22 cellular contexts compared by ENCODE assay signal in genomic region chr10:14581553-14581952, GRCh38.
DNase-seq lines count a peak whose midpoint lies in the region; ATAC-seq and TF ChIP-seq lines count a peak whose summit lies in the region.
"Had no signal": no experiment of that assay in that cellular context is flagged by ENCODE, and none has a peak within 500 bp of the region (broad histone marks: within the 10 kb centered on the region; RNA-seq: fewer than 3 reads in every experiment).

No MANE protein-coding gene starts in this region.

- CTCF ChIA-PET in OCI-LY7 (lab: Charles Lee; ENCODE audit: unreplicated experiment), result no interaction called here
- CTCF ChIA-PET in activated naive CD4-positive, alpha-beta T cell treated with anti-CD3 and anti-CD28 coated beads, Interleukin-2, amount 10 ng/mL, durations not matched to agents 7 days and 5 days (lab: Charles Lee), result no interaction called here

- H3K4ac ChIP-seq in trophoblast cell (ENCODE audit: low read depth, low read length), result peak overlapping the region; percentile 21

- no peak overlapping the region for H3K27ac ChIP-seq in OCI-LY7 (ENCODE audit: low read depth, low read length, poor library complexity, severe bottlenecking)
- H3K27ac ChIP-seq in trophoblast cell (ENCODE audit: low read depth, low read length), result no peak overlapping the region
- no peak overlapping the region for H3K27ac ChIP-seq in uterus
- H3K27ac ChIP-seq: 22Rv1, psoas muscle had no signal

- POLR2A ChIA-PET in OCI-LY7 (lab: Charles Lee), result no interaction called here

- H3K23ac ChIP-seq in trophoblast cell (ENCODE audit: low read length), result no peak overlapping the region

- peaks cover 30% of the 10 kb centered on the region for H4K20me1 ChIP-seq in OCI-LY7 (ENCODE audit: insufficient read depth, low read length)

- no peak for TF ChIP-seq CTCF in OCI-LY7 (conservative IDR thresholded peaks at IDR 0.05; ENCODE audit: low read length)
- TF ChIP-seq CTCF in uterus (IDR thresholded peaks at IDR 0.05), result no peak

- no peak overlapping the region for H2BK120ac ChIP-seq in trophoblast cell (ENCODE audit: insufficient read depth, low read length, poor library complexity)

- intact Hi-C loops in OCI-LY7 (cut with micrococcal nuclease; ENCODE audit: unreplicated experiment) (no loop called here), uterus (cut with DNase I; ENCODE audit: low total_unique reads) (no loop called here)

- no peak overlapping the region for H3K4me3 Mint-ChIP-seq in T-helper 1 cell treated with Interleukin-12 subunit alpha and Interleukin-12 subunit beta and Interleukin-4 antibody, amounts not matched to agents 30 μg/mL and 1 μg/mL, for 36 hours
- peak overlapping the region in 1 of 2 donors; percentile 58 for H3K4me3 Mint-ChIP-seq in effector memory CD8-positive, alpha-beta T cell
- H3K4me3 Mint-ChIP-seq in activated naive CD4-positive, alpha-beta T cell treated with anti-CD3 and anti-CD28 coated beads, Interleukin-2, amount 10 ng/mL, durations not matched to agents 7 days and 5 days, result no peak overlapping the region
- H3K4me3 Mint-ChIP-seq: mesothelial cell of epicardium; neural crest cell; stimulated activated naive CD8-positive, alpha-beta T cell treated with anti-CD3 and anti-CD28 coated beads, Interleukin-15, amount 100 ng/mL, for 72 hours had no signal

- H3K9ac ChIP-seq in trophoblast cell (ENCODE audit: low read length), result no peak overlapping the region

- no peaks in the 10 kb centered on the region for H3K9me3 Mint-ChIP-seq in T-helper 1 cell treated with Interleukin-12 subunit alpha and Interleukin-12 subunit beta and Interleukin-4 antibody, amounts not matched to agents 30 μg/mL and 1 μg/mL, for 36 hours
- no peaks in the 10 kb centered on the region for H3K9me3 Mint-ChIP-seq in effector memory CD8-positive, alpha-beta T cell
- no peaks in the 10 kb centered on the region for H3K9me3 Mint-ChIP-seq in activated naive CD4-positive, alpha-beta T cell treated with anti-CD3 and anti-CD28 coated beads, Interleukin-2, amount 10 ng/mL, durations not matched to agents 7 days and 5 days
- H3K9me3 Mint-ChIP-seq: mesothelial cell of epicardium; neural crest cell; stimulated activated naive CD8-positive, alpha-beta T cell treated with anti-CD3 and anti-CD28 coated beads, Interleukin-15, amount 100 ng/mL, for 72 hours had no signal

- H3K4me3 ChIP-seq in OCI-LY7 (ENCODE audit: low read depth, low read length, poor library complexity, severe bottlenecking) (no peak overlapping the region), trophoblast cell (ENCODE audit: low read depth, low read length) (no peak overlapping the region), uterus (no peak overlapping the region)
- H3K4me3 ChIP-seq: psoas muscle, skin epidermis, upper lobe of left lung had no signal

- no peak overlapping the region for H2BK5ac ChIP-seq in trophoblast cell (ENCODE audit: low read depth, low read length, poor library complexity)

- H3K27ac Mint-ChIP-seq in T-helper 1 cell treated with Interleukin-12 subunit alpha and Interleukin-12 subunit beta and Interleukin-4 antibody, amounts not matched to agents 30 μg/mL and 1 μg/mL, for 36 hours, result peak overlapping the region; percentile 88
- peak overlapping the region; percentile 98 to 99 for H3K27ac Mint-ChIP-seq in effector memory CD8-positive, alpha-beta T cell
- no peak overlapping the region for H3K27ac Mint-ChIP-seq in activated naive CD4-positive, alpha-beta T cell treated with anti-CD3 and anti-CD28 coated beads, Interleukin-2, amount 10 ng/mL, durations not matched to agents 7 days and 5 days
- H3K27ac Mint-ChIP-seq: mesothelial cell of epicardium had no signal

- WGBS in trophoblast cell (ENCODE audit: extremely low coverage, insufficient coverage, insufficient read length), result no CpG with 5 or more reads among the region's 6 CpGs

- peaks cover 71% of the 10 kb centered on the region for H3K4me1 Mint-ChIP-seq in T-helper 1 cell treated with Interleukin-12 subunit alpha and Interleukin-12 subunit beta and Interleukin-4 antibody, amounts not matched to agents 30 μg/mL and 1 μg/mL, for 36 hours (ENCODE audit: low read depth)
- H3K4me1 Mint-ChIP-seq in effector memory CD8-positive, alpha-beta T cell (ENCODE audit: low read depth in 2 of 2), result peaks cover 55 to 79% of the 10 kb centered on the region in 2 donors
- H3K4me1 Mint-ChIP-seq in activated naive CD4-positive, alpha-beta T cell treated with anti-CD3 and anti-CD28 coated beads, Interleukin-2, amount 10 ng/mL, durations not matched to agents 7 days and 5 days, result peaks cover 94% of the 10 kb centered on the region

- H3K4me2 ChIP-seq in OCI-LY7 (ENCODE audit: low read length), result peak overlapping the region; percentile 16; the same call in 1 of the 2 replicates
- no peak overlapping the region for H3K4me2 ChIP-seq in trophoblast cell (ENCODE audit: low read length)

- no peak overlapping the region for H4K12ac ChIP-seq in trophoblast cell (ENCODE audit: low read depth, low read length)

- no peaks in the 10 kb centered on the region for H3K9me2 ChIP-seq in OCI-LY7 (ENCODE audit: insufficient read depth, low read length)

- H3K36me3 ChIP-seq in OCI-LY7 (ENCODE audit: insufficient read depth, low read length), result peaks cover 88% of the 10 kb centered on the region
- peaks cover 4 to 7% of the 10 kb centered on the region in 2 experiments for H3K36me3 ChIP-seq in trophoblast cell (ENCODE audit: control insufficient read depth in 1 of 2, insufficient read depth in 2 of 2, low read length in 2 of 2)
- no peaks in the 10 kb centered on the region for H3K36me3 ChIP-seq in uterus
- H3K36me3 ChIP-seq: upper lobe of left lung had no signal

- no peak overlapping the region for H4K91ac ChIP-seq in trophoblast cell (ENCODE audit: low read depth, low read length)

- no peak for ATAC-seq in effector memory CD8-positive, alpha-beta T cell (replicated peaks)
- no peak for ATAC-seq in HG03139 (IDR thresholded peaks at IDR 0.05; ENCODE audit: unreplicated experiment)
- ATAC-seq: left colon; psoas muscle; stimulated activated naive CD8-positive, alpha-beta T cell treated with anti-CD3 and anti-CD28 coated beads, Interleukin-15, amount 100 ng/mL, for 72 hours had no signal

- BruUV-seq in OCI-LY7 (replicated peaks; lab: Mats Ljungman, UMichigan), result no TSS peak

- no peak overlapping the region for H3K18ac ChIP-seq in trophoblast cell (ENCODE audit: low read length)

- no peaks in the 10 kb centered on the region for H3K27me3 Mint-ChIP-seq in T-helper 1 cell treated with Interleukin-12 subunit alpha and Interleukin-12 subunit beta and Interleukin-4 antibody, amounts not matched to agents 30 μg/mL and 1 μg/mL, for 36 hours (ENCODE audit: low read depth)
- no peaks in the 10 kb centered on the region for H3K27me3 Mint-ChIP-seq in effector memory CD8-positive, alpha-beta T cell
- no peaks in the 10 kb centered on the region for H3K27me3 Mint-ChIP-seq in activated naive CD4-positive, alpha-beta T cell treated with anti-CD3 and anti-CD28 coated beads, Interleukin-2, amount 10 ng/mL, durations not matched to agents 7 days and 5 days
- H3K27me3 Mint-ChIP-seq: stimulated activated naive CD8-positive, alpha-beta T cell treated with anti-CD3 and anti-CD28 coated beads, Interleukin-15, amount 100 ng/mL, for 72 hours had no signal

- H3K36me3 Mint-ChIP-seq in T-helper 1 cell treated with Interleukin-12 subunit alpha and Interleukin-12 subunit beta and Interleukin-4 antibody, amounts not matched to agents 30 μg/mL and 1 μg/mL, for 36 hours (ENCODE audit: low read depth), result peaks cover 29% of the 10 kb centered on the region
- peaks cover 71% of the 10 kb centered on the region for H3K36me3 Mint-ChIP-seq in effector memory CD8-positive, alpha-beta T cell (ENCODE audit: insufficient read depth)
- H3K36me3 Mint-ChIP-seq in activated naive CD4-positive, alpha-beta T cell treated with anti-CD3 and anti-CD28 coated beads, Interleukin-2, amount 10 ng/mL, durations not matched to agents 7 days and 5 days, result peaks cover 58% of the 10 kb centered on the region
- H3K36me3 Mint-ChIP-seq: mesothelial cell of epicardium had no signal

- no peaks in the 10 kb centered on the region for H3K9me3 ChIP-seq in OCI-LY7 (ENCODE audit: low read length)
- no peaks in the 10 kb centered on the region for H3K9me3 ChIP-seq in trophoblast cell (ENCODE audit: insufficient read depth, low read depth, low read length)
- no peaks in the 10 kb centered on the region for H3K9me3 ChIP-seq in uterus
- H3K9me3 ChIP-seq: psoas muscle, upper lobe of left lung had no signal

- H2AK5ac ChIP-seq in trophoblast cell (ENCODE audit: low read length), result no peak overlapping the region

- no peak for TF ChIP-seq POLR2A in uterus (IDR thresholded peaks at IDR 0.05)

- H3K4me1 ChIP-seq in OCI-LY7 (ENCODE audit: insufficient read depth, low read length, poor library complexity, severe bottlenecking) (peaks cover 81% of the 10 kb centered on the region), trophoblast cell (ENCODE audit: control insufficient read depth in 1 of 2, insufficient read depth in 2 of 2, low read length in 2 of 2) (peaks cover 8 to 10% of the 10 kb centered on the region in 2 experiments), uterus (peaks cover 0 to 5% of the 10 kb centered on the region in 2 donors)
- H3K4me1 ChIP-seq: psoas muscle had no signal

- H3K79me2 ChIP-seq in OCI-LY7 (ENCODE audit: insufficient read depth, low read depth, low read length) (peaks cover 100% of the 10 kb centered on the region), trophoblast cell (ENCODE audit: control insufficient read depth, insufficient read depth, low read length, poor library complexity) (peaks cover 2% of the 10 kb centered on the region)

- H3K79me1 ChIP-seq in trophoblast cell (ENCODE audit: low read length), result no peaks in the 10 kb centered on the region

- H4K8ac ChIP-seq in trophoblast cell (ENCODE audit: low read depth, low read length), result no peak overlapping the region

- no peak overlapping the region for H2AFZ ChIP-seq in OCI-LY7 (ENCODE audit: low read length)
- no peak overlapping the region for H2AFZ ChIP-seq in trophoblast cell (ENCODE audit: insufficient read depth, low read length, poor library complexity)

- H3K14ac ChIP-seq in trophoblast cell (ENCODE audit: low read length), result no peak overlapping the region

- no peak overlapping the region for H2BK12ac ChIP-seq in trophoblast cell (ENCODE audit: low read length)

- DNase-seq in T-helper 1 cell, result no peak
- no peak for DNase-seq in OCI-LY7 (ENCODE audit: low spot score)
- no peak for DNase-seq in effector memory CD8-positive, alpha-beta T cell
- DNase-seq in trophoblast cell, result no peak
- DNase-seq in uterus, result no peak
- DNase-seq in activated naive CD4-positive, alpha-beta T cell treated with anti-CD3 and anti-CD28 coated beads, Interleukin-2, amount 10 ng/mL, durations not matched to agents 7 days and 5 days, result no peak
- DNase-seq: activated CD4-positive, alpha-beta T cell treated with anti-CD3 and anti-CD28 coated beads for 48 hours; activated naive CD4-positive, alpha-beta T cell treated with Interleukin-2 at 50 U/mL for 16 hours; cerebellar nuclear complex; KG1; left colon; NCI-H69; psoas muscle; Right ventricle myocardium superior; stimulated activated naive CD8-positive, alpha-beta T cell treated with anti-CD3 and anti-CD28 coated beads, Interleukin-15, amount 100 ng/mL, for 72 hours; upper lobe of left lung had no signal

- H3K27me3 ChIP-seq in trophoblast cell (ENCODE audit: insufficient read depth, low read length), result no peaks in the 10 kb centered on the region
- no peaks in the 10 kb centered on the region for H3K27me3 ChIP-seq in uterus
- H3K27me3 ChIP-seq: upper lobe of left lung had no signal
